17 cellular contexts compared by ENCODE assay signal in the genomic region with DNA sequence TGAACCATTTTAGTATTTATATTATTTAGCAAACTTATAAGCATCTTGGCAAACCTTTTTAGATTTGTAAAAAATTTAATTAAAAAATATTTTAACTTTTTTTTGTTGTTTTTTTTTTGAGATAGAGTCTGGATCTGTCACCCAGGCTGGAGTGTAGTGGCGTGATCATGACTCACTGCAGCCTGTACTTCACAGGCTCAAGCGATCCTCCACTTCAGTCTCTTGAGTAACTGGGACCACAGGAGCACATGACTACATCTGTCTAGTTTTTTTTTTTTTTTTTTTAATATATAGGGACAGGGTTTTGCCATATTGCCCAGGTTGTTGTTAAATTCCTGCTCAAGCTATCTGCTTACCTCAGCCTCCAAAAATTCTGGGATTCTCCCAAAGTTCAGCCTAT.
DNase-seq lines count a peak whose midpoint lies in the region; ATAC-seq and TF ChIP-seq lines count a peak whose summit lies in the region.
"Had no signal": no experiment of that assay in that cellular context is flagged by ENCODE, and none has a peak within 500 bp of the region (broad histone marks: within the 10 kb centered on the region; RNA-seq: fewer than 3 reads in every experiment).

No MANE protein-coding gene starts in this region.

- DNase-seq in A172 (ENCODE audit: low spot score): peak; percentile 45
- DNase-seq in HS-5 (ENCODE audit: low read depth): peak; percentile 3
- DNase-seq in SK-MEL-5 (ENCODE audit: low read depth, low spot score): peak; percentile 26
- DNase-seq in fibroblast of mammary gland (ENCODE audit: low read depth): peak; percentile 0
- no peak for DNase-seq in stimulated activated CD8-positive, alpha-beta memory T cell treated with anti-CD3 and anti-CD28 coated beads, Interleukin-4, amount 100 ng/mL, for 48 hours
- no peak for DNase-seq in vagina (ENCODE audit: extremely low spot score in 2 of 2)
- DNase-seq: GF-D8, HFFc6, NCI-H1092, NCI-H2081 treated with DMSO at 0.1 percent for 48 hours, NCI-H2227 treated with DMSO at 0.1 percent for 48 hours, NCI-H526, RPMI8226, SIG-M5 had no signal

- no peak for ATAC-seq in HG02678 (IDR thresholded peaks at IDR 0.05; ENCODE audit: unreplicated experiment)
- ATAC-seq: A549 had no signal

- no peak overlapping the region for H3K27ac ChIP-seq in vagina
- H3K27ac ChIP-seq: A549, C4-2B had no signal

- TF ChIP-seq POLR2A in vagina (IDR thresholded peaks at IDR 0.05): no peak

- intact Hi-C loops in vagina (cut with DNase I): no loop called here

- H3K9me3 ChIP-seq in vagina: no peaks in the 10 kb centered on the region
- H3K9me3 ChIP-seq: A549 had no signal

- in situ Hi-C loops in SK-MEL-5 (cut with HindIII; ENCODE audit: low pct_unique_long_range_greater_than_20kb, low sequenced_read_pairs): no loop called here

- no peak for TF ChIP-seq CTCF in fibroblast of mammary gland (conservative IDR thresholded peaks at IDR 0.05; ENCODE audit: control insufficient read depth, insufficient read depth, low read depth, low read length)
- no peak for TF ChIP-seq CTCF in vagina (IDR thresholded peaks at IDR 0.05)

- no peaks in the 10 kb centered on the region for H3K4me1 ChIP-seq in vagina
- H3K4me1 ChIP-seq: A549 had no signal

- no peaks in the 10 kb centered on the region for H3K36me3 ChIP-seq in vagina

- no peaks in the 10 kb centered on the region for H3K27me3 ChIP-seq in vagina

- H3K4me3 ChIP-seq in fibroblast of mammary gland (ENCODE audit: control insufficient read depth, low read depth, low read length) (no peak overlapping the region), vagina (no peak overlapping the region)
- H3K4me3 ChIP-seq: A549 had no signal

Comparison
In these comparisons a context has a peak if more than half of its experiments do, and no peak if none do; other contexts are left out.
1. DNase-seq: peak in A172 (single experiment), HS-5 (single experiment), SK-MEL-5 (single experiment) and fibroblast of mammary gland (single experiment); none in stimulated activated CD8-positive, alpha-beta memory T cell treated with anti-CD3 and anti-CD28 coated beads, Interleukin-4, amount 100 ng/mL, for 48 hours (single experiment) and vagina (0 of 2).